Comparison of ENCODE assay signal across 13 cellular contexts in genomic region chr20:47668313-47669156, GRCh38.
"Had no signal": no experiment of that assay in that cellular context is flagged by ENCODE, and none has a peak within 500 bp of the region (broad histone marks: within the 10 kb centered on the region; RNA-seq: fewer than 3 reads in every experiment).

No MANE protein-coding gene starts in this region.

- H3K36me3 ChIP-seq: uterus had no signal

- H3K27ac Mint-ChIP-seq: activated CD4-positive, alpha-beta T cell treated with anti-CD3 and anti-CD28 coated beads, Interleukin-2, amount 10 ng/mL, durations not matched to agents 24 days and 14 days; activated naive CD4-positive, alpha-beta T cell treated with anti-CD3 and anti-CD28 coated beads for 36 hours; activated T-helper 1 cell treated with anti-CD3 and anti-CD28 coated beads, Interleukin-12 subunit alpha, Interleukin-12 subunit beta, Interleukin-2, Interleukin-4 antibody, amounts not matched to agents 30 ng/mL and 10 ng/mL and 1 ng/mL, durations not matched to agents 14 hours and 24 hours and 36 hours; endodermal cell; mesothelial cell of epicardium; progenitor cell of endocrine pancreas had no signal

- H3K4me3 Mint-ChIP-seq: activated CD4-positive, alpha-beta T cell treated with anti-CD3 and anti-CD28 coated beads, Interleukin-2, amount 10 ng/mL, durations not matched to agents 24 days and 14 days; activated naive CD4-positive, alpha-beta T cell treated with anti-CD3 and anti-CD28 coated beads for 36 hours; activated T-helper 1 cell treated with anti-CD3 and anti-CD28 coated beads, Interleukin-12 subunit alpha, Interleukin-12 subunit beta, Interleukin-2, Interleukin-4 antibody, amounts not matched to agents 30 ng/mL and 10 ng/mL and 1 ng/mL, durations not matched to agents 14 hours and 24 hours and 36 hours; endodermal cell; mesothelial cell of epicardium had no signal

- H3K9me3 Mint-ChIP-seq: activated CD4-positive, alpha-beta T cell treated with anti-CD3 and anti-CD28 coated beads, Interleukin-2, amount 10 ng/mL, durations not matched to agents 24 days and 14 days; activated naive CD4-positive, alpha-beta T cell treated with anti-CD3 and anti-CD28 coated beads for 36 hours; activated T-helper 1 cell treated with anti-CD3 and anti-CD28 coated beads, Interleukin-12 subunit alpha, Interleukin-12 subunit beta, Interleukin-2, Interleukin-4 antibody, amounts not matched to agents 30 ng/mL and 10 ng/mL and 1 ng/mL, durations not matched to agents 14 hours and 24 hours and 36 hours; endodermal cell; mesothelial cell of epicardium had no signal

- H3K4me1 Mint-ChIP-seq: endodermal cell had no signal

- H3K9me3 ChIP-seq: body of pancreas, testis, uterus had no signal

- H3K27me3 Mint-ChIP-seq: activated CD4-positive, alpha-beta T cell treated with anti-CD3 and anti-CD28 coated beads, Interleukin-2, amount 10 ng/mL, durations not matched to agents 24 days and 14 days; progenitor cell of endocrine pancreas had no signal

- H3K4me1 ChIP-seq: body of pancreas, uterus had no signal

- H3K27me3 ChIP-seq: body of pancreas, testis, uterus had no signal

- ATAC-seq: body of pancreas; right cardiac atrium; stimulated activated naive CD8-positive, alpha-beta T cell treated with anti-CD3 and anti-CD28 coated beads, Interleukin-15, Interleukin-2, amounts not matched to agents 100 U/mL and 50 U/mL, for 24 hours had no signal

- DNase-seq: activated CD4-positive, alpha-beta T cell treated with anti-CD3 and anti-CD28 coated beads, Interleukin-2, amount 10 ng/mL, durations not matched to agents 24 days and 14 days; activated naive CD4-positive, alpha-beta T cell treated with anti-CD3 and anti-CD28 coated beads for 36 hours; body of pancreas; dermis blood vessel endothelial cell; endodermal cell; right cardiac atrium; stimulated activated CD4-positive, alpha-beta T cell treated with anti-CD3 and anti-CD28 coated beads, Interleukin-2, amount 100 ng/mL, for 24 hours; stimulated activated naive CD8-positive, alpha-beta T cell treated with anti-CD3 and anti-CD28 coated beads, Interleukin-15, Interleukin-2, amounts not matched to agents 100 U/mL and 50 U/mL, for 24 hours; testis; uterus had no signal

- H3K27ac ChIP-seq: body of pancreas, testis had no signal

- H3K4me3 ChIP-seq: body of pancreas, testis, uterus had no signal
